ENCODE assay signal across 25 cellular contexts in the genomic region with DNA sequence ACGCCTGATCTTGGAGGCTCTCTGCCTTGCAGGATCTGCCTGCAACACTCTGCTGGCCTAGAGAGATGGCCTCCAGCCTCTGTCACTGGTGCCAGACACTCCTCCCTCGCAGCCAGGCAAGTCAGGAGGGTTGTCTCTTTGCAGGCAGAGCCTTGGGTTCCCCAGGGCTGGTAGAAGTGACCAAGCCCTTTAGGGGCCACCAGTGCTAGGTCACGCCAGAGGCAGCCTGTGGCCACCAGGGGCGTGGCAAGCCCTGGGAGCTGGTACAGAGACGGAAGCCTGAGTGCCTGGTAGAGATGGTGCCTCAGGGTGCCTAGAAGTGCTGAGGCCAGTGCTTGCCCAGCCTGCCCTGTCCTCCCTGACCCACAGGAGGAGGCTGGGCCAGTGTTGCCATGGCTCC. TPM values are rescaled to one million over a fixed set of nuclear protein-coding genes. Genes with fewer than 3 reads are reported as not detected.
DNase-seq lines count a peak whose midpoint lies in the region; TF ChIP-seq lines count a peak whose summit lies in the region.
"Had no signal": no experiment of that assay in that cellular context is flagged by ENCODE, and none has a peak within 500 bp of the region (broad histone marks: within the 10 kb centered on the region; RNA-seq: fewer than 3 reads in every experiment).

No MANE protein-coding gene starts in this region.

- in situ Hi-C loops in G401 (cut with HindIII; ENCODE audit: low sequenced_read_pairs) = no loop called here

- TF ChIP-seq POLR2A in NB4 (IDR thresholded peaks at IDR 0.05; ENCODE audit: extremely low read depth, insufficient read length) = no peak

- H3K27me3 ChIP-seq in hepatocyte = peaks cover 15% of the 10 kb centered on the region
- H3K27me3 ChIP-seq: breast epithelium, gastrocnemius medialis had no signal

- no peaks in the 10 kb centered on the region for H3K36me3 ChIP-seq in hepatocyte (replicated peaks; ENCODE audit: insufficient read depth, low read depth)
- H3K36me3 ChIP-seq: breast epithelium, gastrocnemius medialis, neutrophil had no signal

- H3K27ac ChIP-seq in 22Rv1 (no peak overlapping the region), coronary artery (no peak overlapping the region), hepatocyte (no peak overlapping the region)
- H3K27ac ChIP-seq: breast epithelium, epithelial cell of prostate, gastrocnemius medialis, neutrophil had no signal

- DNase-seq in G401 (ENCODE audit: low spot score) = peak; percentile 47
- DNase-seq in NB4 (ENCODE audit: low read depth) = peak; percentile 31
- no peak for DNase-seq in cardiac fibroblast (ENCODE audit: low read depth in 2 of 2)
- DNase-seq in coronary artery (ENCODE audit: low spot score) = no peak
- DNase-seq in mesenteric fat pad (ENCODE audit: low spot score) = no peak
- no peak for DNase-seq in hepatocyte (ENCODE audit: low spot score)
- DNase-seq in AG08395 (ENCODE audit: low spot score) = no peak
- DNase-seq: activated CD4-positive, alpha-beta T cell treated with anti-CD3 and anti-CD28 coated beads for 48 hours; activated effector memory CD4-positive, alpha-beta T cell treated with Interleukin-2 at 50 U/mL for 16 hours; CD4-positive, alpha-beta T cell; dermis blood vessel endothelial cell; EL; gastrocnemius medialis; left colon; NCI-H187 treated with DMSO at 0.1 percent for 48 hours; NCI-H510A; retina; T1000; trophoblast cell had no signal

- H3K4me3 ChIP-seq in NB4 (ENCODE audit: low read depth, low read length) (no peak overlapping the region), cardiac fibroblast (replicated peaks in 1 of 2; ENCODE audit: low read depth in 2 of 2, low read length in 2 of 2) (no peak overlapping the region), coronary artery (no peak overlapping the region), hepatocyte (no peak overlapping the region)
- H3K4me3 ChIP-seq: breast epithelium, gastrocnemius medialis had no signal

- H3K9me3 ChIP-seq in hepatocyte (ENCODE audit: low read depth) = no peaks in the 10 kb centered on the region
- H3K9me3 ChIP-seq: breast epithelium, gastrocnemius medialis, neutrophil had no signal

- no peaks in the 10 kb centered on the region for H3K9me2 ChIP-seq in hepatocyte (replicated peaks; ENCODE audit: insufficient read depth)

- H4K20me1 ChIP-seq in hepatocyte (ENCODE audit: insufficient read depth, poor library complexity, severe bottlenecking) = no peaks in the 10 kb centered on the region

- no peak overlapping the region for H2AFZ ChIP-seq in hepatocyte

- H3K4me2 ChIP-seq in hepatocyte = no peak overlapping the region

- peak; percentile 17; the same call in 1 of the 2 replicates for TF ChIP-seq CTCF in 22Rv1 (IDR thresholded peaks at IDR 0.05)
- peak; percentile 51 for TF ChIP-seq CTCF in NB4 (IDR thresholded peaks at IDR 0.05; ENCODE audit: low read depth, low read length)
- TF ChIP-seq CTCF in cardiac fibroblast (IDR thresholded peaks at IDR 0.05; ENCODE audit: low read depth, low read length) = peak; percentile 8
- TF ChIP-seq CTCF in coronary artery (IDR thresholded peaks at IDR 0.05) = no peak
- TF ChIP-seq CTCF in hepatocyte (IDR thresholded peaks at IDR 0.05; ENCODE audit: poor library complexity) = no peak

- 60% methylated on average over 5 of the region's 5 CpGs for WGBS in hepatocyte (ENCODE audit: low lambda C conversion rate, missing lambda C conversion rate)

- H3K79me2 ChIP-seq in hepatocyte = no peaks in the 10 kb centered on the region

- H3K4me1 ChIP-seq in hepatocyte (ENCODE audit: insufficient read depth) = no peaks in the 10 kb centered on the region
- H3K4me1 ChIP-seq: breast epithelium, gastrocnemius medialis had no signal

RNA-seq across cellular contexts. Expression of a gene that starts 9.1 kb away (rescaled TPM):
- not detected in 2 replicates for total RNA-seq in G401 (2014; rRNA removed; shearing (Covaris generic))
- 2.5 TPM for total RNA-seq in mesenteric fat pad
- total RNA-seq in hepatocyte = 0.08 and 0.10 TPM in 2 replicates
- 0.17 TPM in 1 of 2 replicates, not detected in the other for polyA plus RNA-seq in hepatocyte
- total RNA-seq: CD4-positive, alpha-beta T cell; dermis blood vessel endothelial cell; MCF 10A had no signal
- polyA plus RNA-seq: AG04450 had no signal

Comparison
In these comparisons a context has a peak if more than half of its experiments do, and no peak if none do; other contexts are left out.
1. CTCF ChIP-seq: peak in 22Rv1 (single experiment), NB4 (single experiment) and cardiac fibroblast (single experiment); none in coronary artery (single experiment) and hepatocyte (single experiment).
2. DNase-seq: peak in G401 (single experiment) and NB4 (single experiment); none in cardiac fibroblast (0 of 2), coronary artery (single experiment), mesenteric fat pad (single experiment), hepatocyte (single experiment) and AG08395 (single experiment).